ENCODE assay signal across 8 cellular contexts in the genomic region with DNA sequence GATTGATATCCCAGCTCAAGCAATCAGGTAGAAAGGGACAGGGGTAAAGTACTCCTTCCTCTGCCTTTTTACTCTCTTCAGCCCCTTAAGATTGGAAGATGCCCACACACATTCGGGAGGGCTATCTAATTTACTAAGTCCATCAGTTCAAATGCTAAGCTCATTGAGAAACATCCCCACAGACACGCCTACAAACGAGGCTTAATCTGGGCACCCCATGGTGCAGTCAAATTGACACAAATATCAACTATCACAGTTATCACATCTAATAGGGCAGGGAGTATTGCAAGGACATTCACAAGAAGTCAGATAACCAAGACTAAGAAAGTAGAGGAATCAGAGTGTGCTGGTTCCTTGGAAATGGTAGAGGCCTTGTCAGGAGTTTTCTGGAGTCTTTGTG.
"Had no signal": no experiment of that assay in that cellular context is flagged by ENCODE, and none has a peak within 500 bp of the region (broad histone marks: within the 10 kb centered on the region; RNA-seq: fewer than 3 reads in every experiment).

No MANE protein-coding gene starts in this region.

- H3K4me3 Mint-ChIP-seq: IgD-negative memory B cell had no signal

- FAIRE-seq: HepG2, HTR-8/SVneo, K562 had no signal

- H3K4me1 Mint-ChIP-seq: IgD-negative memory B cell had no signal

- H3K36me3 Mint-ChIP-seq: IgD-negative memory B cell had no signal

- H3K27ac ChIP-seq: HL-60 had no signal

- H3K27ac Mint-ChIP-seq: IgD-negative memory B cell had no signal

- H3K27me3 Mint-ChIP-seq: IgD-negative memory B cell had no signal

- ATAC-seq: HepG2, K562 had no signal

- H3K4me3 ChIP-seq: K562 had no signal

- DNase-seq: IMR-90, KBM-7, KG1 had no signal
